27 cellular contexts compared by ENCODE assay signal in genomic region chr2:223230352-223230751, GRCh38.
DNase-seq lines count a peak whose midpoint lies in the region; TF ChIP-seq lines count a peak whose summit lies in the region.
"Had no signal": no experiment of that assay in that cellular context is flagged by ENCODE, and none has a peak within 500 bp of the region (broad histone marks: within the 10 kb centered on the region; RNA-seq: fewer than 3 reads in every experiment).

No MANE protein-coding gene starts in this region.

- DNase-seq in NCI-H345 (lab: John Stamatoyannopoulos, UW) (peak; percentile 28), NCI-H345 treated with DMSO at 0.1 percent for 48 hours (lab: John Stamatoyannopoulos, UW; ENCODE audit: unreplicated experiment) (no peak), PC-9 (peak; percentile 44 to 71), dedifferentiated amniotic fluid mesenchymal stem cell (ENCODE audit: extremely low spot score) (peak; percentile 28), renal cortical epithelial cell (ENCODE audit: low read depth) (peak; percentile 68), NCI-H146 (lab: John Stamatoyannopoulos, UW) (no peak), middle frontal gyrus (ENCODE audit: extremely low spot score, low spot score) (no peak)
- DNase-seq in NK-92 treated with Interleukin-12 subunit alpha and Interleukin-12 subunit beta, amount 100 ng/mL, for 24 hours (lab: John Stamatoyannopoulos, UW) = no peak
- DNase-seq: 8988T; activated CD4-positive, alpha-beta T cell treated with anti-CD3 and anti-CD28 coated beads, Interleukin-2, amount 10 ng/mL, durations not matched to agents 24 days and 14 days; activated naive CD8-positive, alpha-beta T cell treated with anti-CD3 and anti-CD28 coated beads, Interleukin-2, amount 50 U/mL, for 24 hours; activated T-cell treated with anti-CD3 and anti-CD28 coated beads, Interleukin-2, amount 50 U/mL, for 48 hours; AML-193; CD4-positive, alpha-beta memory T cell; GF-D8; glutamatergic neuron; KG1; left ventricle myocardium superior; naive thymus-derived CD8-positive, alpha-beta T cell; NCI-H1436 treated with DMSO at 0.1 percent for 48 hours; NCI-H2171 treated with DMSO at 0.1 percent for 48 hours; NCI-H748 treated with DMSO at 0.1 percent for 48 hours; small intestine; stimulated activated CD4-positive, alpha-beta T cell treated with anti-CD3 and anti-CD28 coated beads, Interleukin-1b, Interleukin-23, amount 100 ng/mL, for 48 hours; stimulated activated CD8-positive, alpha-beta memory T cell treated with anti-CD3 and anti-CD28 coated beads, Interleukin-4, amount 100 ng/mL, for 48 hours; stomach had no signal

- no peak overlapping the region for H2AFZ ChIP-seq in PC-9

- no peaks in the 10 kb centered on the region for H3K36me3 ChIP-seq in PC-9 (ENCODE audit: low read depth)
- H3K36me3 ChIP-seq: stomach, tibial nerve had no signal

- H3F3A ChIP-seq in PC-9 (ENCODE audit: insufficient read depth, low read depth) = 0 out of 2 replicates have a peak, but pooled peaks cover 4% of the 10 kb centered on the region

- H3K79me2 ChIP-seq in PC-9 (ENCODE audit: low read depth) = no peaks in the 10 kb centered on the region

- no peak overlapping the region for H3K4me3 ChIP-seq in PC-9
- H3K4me3 ChIP-seq: stomach, tibial nerve had no signal

- no peak overlapping the region for H3K4me2 ChIP-seq in PC-9

- intact Hi-C loops in PC-9 (cut with micrococcal nuclease; ENCODE audit: unreplicated experiment) = loop anchor here (5.0 kb wide), 1 partner anchor 567 kb away; no protein-coding TSS in a partner anchor

- BruUV-seq in PC-9 (replicated peaks; lab: Mats Ljungman, UMichigan) = no TSS peak

- H4K20me1 ChIP-seq in PC-9 (ENCODE audit: insufficient read depth) = no peaks in the 10 kb centered on the region

- peaks cover 15% of the 10 kb centered on the region for H3K4me1 ChIP-seq in PC-9 (replicated peaks; ENCODE audit: insufficient read depth)
- H3K4me1 ChIP-seq: stomach, tibial nerve had no signal

- H3K27ac ChIP-seq in PC-9 = no peak overlapping the region
- H3K27ac ChIP-seq: stomach, tibial nerve had no signal

- no peaks in the 10 kb centered on the region for H3K27me3 ChIP-seq in PC-9 (ENCODE audit: insufficient read depth, low read depth)
- H3K27me3 ChIP-seq: stomach, tibial nerve had no signal

- H3K9me2 ChIP-seq in PC-9 (ENCODE audit: insufficient read depth) = no peaks in the 10 kb centered on the region

- CTCF ChIA-PET in PC-9 (lab: Charles Lee) = no interaction called here

- TF ChIP-seq CTCF in PC-9 (conservative IDR thresholded peaks at IDR 0.05) = no peak

- POLR2A ChIA-PET in PC-9 (lab: Charles Lee; ENCODE audit: unreplicated experiment) = interaction anchor here (0.6 kb wide), 1 partner anchor 258 kb away, joined by 3 read pairs; no protein-coding TSS in a partner anchor

- H3K9me3 ChIP-seq in PC-9 (ENCODE audit: insufficient read depth, low read depth) = peaks cover under 1% of the 10 kb centered on the region; the same call in 1 of the 2 replicates
- H3K9me3 ChIP-seq: stomach, tibial nerve had no signal

Comparison
In these comparisons a context has a peak if more than half of its experiments do, and no peak if none do; other contexts are left out.
1. DNase-seq: peak in NCI-H345 (single experiment), PC-9 (2 of 2), dedifferentiated amniotic fluid mesenchymal stem cell (single experiment) and renal cortical epithelial cell (single experiment); none in NCI-H345 treated with DMSO at 0.1 percent for 48 hours (single experiment), NCI-H146 (single experiment), NK-92 treated with Interleukin-12 subunit alpha and Interleukin-12 subunit beta, amount 100 ng/mL, for 24 hours (single experiment) and middle frontal gyrus (single experiment).